In the genomic region with DNA sequence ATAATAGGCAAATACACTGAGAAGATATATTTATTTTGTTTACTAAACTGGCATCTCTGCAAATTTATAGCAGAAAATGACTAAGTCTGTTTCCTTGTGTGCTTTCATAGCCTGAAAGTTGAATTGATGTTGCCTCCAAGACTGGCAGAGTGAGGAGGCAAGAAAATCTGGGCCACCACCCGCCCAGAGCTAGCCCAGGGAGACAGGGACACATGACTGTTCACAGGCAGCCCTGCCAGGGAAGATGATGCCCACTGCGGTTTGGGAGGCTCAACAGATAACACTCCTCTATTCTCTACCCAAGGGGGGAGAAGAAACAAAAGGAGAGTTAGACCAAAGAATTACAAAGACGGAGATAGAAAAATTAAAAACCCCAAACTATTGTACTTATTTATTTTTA, we compare ENCODE assay signal across 5 cellular contexts. TPM values are rescaled to one million over a fixed set of nuclear protein-coding genes. Genes with fewer than 3 reads are reported as not detected.
"Had no signal": no experiment of that assay in that cellular context is flagged by ENCODE, and none has a peak within 500 bp of the region (broad histone marks: within the 10 kb centered on the region; RNA-seq: fewer than 3 reads in every experiment).

No MANE protein-coding gene starts in this region.

- H3K4me1 Mint-ChIP-seq: IgD-negative memory B cell had no signal

- H3K36me3 Mint-ChIP-seq: IgD-negative memory B cell had no signal

- DNase-seq: H9, HCEC 1CT had no signal

- H3K4me3 Mint-ChIP-seq: GM23338, H9, IgD-negative memory B cell had no signal

- H3K4me3 ChIP-seq: GM23338 had no signal

- H2AFZ ChIP-seq: GM23338 had no signal

- H3K27ac Mint-ChIP-seq: GM23338, H9, IgD-negative memory B cell had no signal

- H3K4me2 ChIP-seq: GM23338 had no signal

- ATAC-seq: GM23338 had no signal

- H3K9me3 Mint-ChIP-seq: GM23338, H9, IgD-negative memory B cell had no signal

RNA-seq across cellular contexts. Expression of gene OPTC, which starts 37.1 kb away (rescaled TPM):
- total RNA-seq: HT-29 had no signal
- polyA plus RNA-seq: IgD-negative memory B cell had no signal

RNA-seq across cellular contexts. Expression of gene PRELP, which starts 55.5 kb away (rescaled TPM):
- polyA plus RNA-seq: IgD-negative memory B cell had no signal
